ENCODE assay signal across 8 cellular contexts in genomic region chr4:122003335-122003734, GRCh38. TPM values are rescaled to one million over a fixed set of nuclear protein-coding genes. Genes with fewer than 3 reads are reported as not detected.
DNase-seq lines count a peak whose midpoint lies in the region; ATAC-seq and TF ChIP-seq lines count a peak whose summit lies in the region.

No MANE protein-coding gene starts in this region.

- peak; percentile 42 for TF ChIP-seq CTCF in epithelial cell of proximal tubule (conservative IDR thresholded peaks at IDR 0.05; ENCODE audit: low read depth, low read length)

- ATAC-seq in GM19463 (IDR thresholded peaks at IDR 0.05; ENCODE audit: unreplicated experiment): peak; percentile 91
- peak; percentile 82 for ATAC-seq in HG03442 (IDR thresholded peaks at IDR 0.05; ENCODE audit: unreplicated experiment)

- H3K4me3 ChIP-seq in epithelial cell of proximal tubule (ENCODE audit: low read depth, low read length): no peak overlapping the region

- DNase-seq in NCI-H1417 (lab: John Stamatoyannopoulos, UW) (peak; percentile 12 to 60 (median 15)), NCI-H1417 treated with DMSO at 0.1 percent for 48 hours (lab: John Stamatoyannopoulos, UW) (no peak), SK-N-DZ (ENCODE audit: low spot score) (peak; percentile 28), epithelial cell of proximal tubule (ENCODE audit: low read depth) (no peak), NCI-H1436 (lab: John Stamatoyannopoulos, UW) (no peak)
- peak; percentile 2 to 22 (median 5) for DNase-seq in stimulated activated CD4-positive, alpha-beta T cell treated with anti-CD3 and anti-CD28 coated beads, Interleukin-12 subunit alpha, Interleukin-12 subunit beta, amount 100 ng/mL, for 48 hours (ENCODE audit: low read depth in 2 of 3, low spot score in 1 of 3)

RNA-seq across cellular contexts. Expression of gene TRPC3, which starts 51.5 kb away (rescaled TPM):
- 0.07 TPM in 1 of 2 replicates, not detected in the other for polyA plus RNA-seq in SK-N-DZ (2014; cell fraction: cytosol; rRNA removed)
- 0.03 and 0.09 TPM in 2 replicates for polyA plus RNA-seq in SK-N-DZ (2014; cell fraction: nucleus; rRNA removed)
- total RNA-seq in epithelial cell of proximal tubule: 0.06 and 0.07 TPM in 2 replicates

Comparison
In these comparisons a context has a peak if more than half of its experiments do, and no peak if none do; other contexts are left out.
1. DNase-seq: peak in NCI-H1417 (3 of 3), SK-N-DZ (single experiment) and stimulated activated CD4-positive, alpha-beta T cell treated with anti-CD3 and anti-CD28 coated beads, Interleukin-12 subunit alpha, Interleukin-12 subunit beta, amount 100 ng/mL, for 48 hours (3 of 3); none in NCI-H1417 treated with DMSO at 0.1 percent for 48 hours (single experiment), epithelial cell of proximal tubule (single experiment) and NCI-H1436 (single experiment).